ENCODE assay signal across 8 cellular contexts in the genomic region with DNA sequence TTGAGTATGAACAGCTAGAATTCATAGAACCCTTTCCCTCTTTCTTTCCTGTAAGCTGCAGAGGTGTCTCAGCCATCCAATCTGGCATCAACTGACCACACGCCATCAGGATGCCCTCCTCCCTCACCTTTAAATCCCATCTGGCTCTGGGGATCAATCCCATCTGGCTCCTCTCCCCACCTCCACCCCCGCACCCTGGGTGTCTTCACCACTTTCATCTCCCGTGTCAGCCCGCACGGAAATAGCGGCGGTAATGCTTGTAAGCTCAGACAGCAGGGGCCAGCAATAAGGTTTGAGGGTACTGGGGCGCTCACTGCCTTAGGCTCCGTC. TPM values are rescaled to one million over a fixed set of nuclear protein-coding genes. Genes with fewer than 3 reads are reported as not detected.
DNase-seq lines count a peak whose midpoint lies in the region; ATAC-seq, FAIRE-seq and TF ChIP-seq lines count a peak whose summit lies in the region.

No MANE protein-coding gene starts in this region.

- H3K27ac Mint-ChIP-seq in naive B cell, result peak overlapping the region; percentile 74 to 97 (median 88)

- H3K4me3 Mint-ChIP-seq in naive B cell, result peak overlapping the region; percentile 78 to 95 (median 90)

- H3K4me3 ChIP-seq in bronchial epithelial cell (ENCODE audit: low read depth, low read length), result peak overlapping the region; percentile 93

- FAIRE-seq in bronchial epithelial cell (lab: Jason Lieb, UNC), result no peak

- no peak for ATAC-seq in naive B cell (ENCODE audit: low read depth in 2 of 2)
- ATAC-seq in GM18498 (IDR thresholded peaks at IDR 0.05; ENCODE audit: unreplicated experiment), result no peak

- H3K27me3 ChIP-seq in bronchial epithelial cell (ENCODE audit: control insufficient read depth, insufficient read depth, low read length), result no peaks in the 10 kb centered on the region

- no peaks in the 10 kb centered on the region for H3K27me3 Mint-ChIP-seq in naive B cell

- no peaks in the 10 kb centered on the region for H3K9me3 Mint-ChIP-seq in naive B cell

- no peak for TF ChIP-seq CTCF in bronchial epithelial cell (IDR thresholded peaks at IDR 0.05; ENCODE audit: insufficient read depth, low read length, severe bottlenecking)

- H3K36me3 Mint-ChIP-seq in naive B cell, result peaks cover 0 to 7% of the 10 kb centered on the region in 2 donors

- peaks cover 23% of the 10 kb centered on the region for H3K36me3 ChIP-seq in bronchial epithelial cell (ENCODE audit: control insufficient read depth, insufficient read depth, low read length)

- peaks cover 58 to 66% (median 66%) of the 10 kb centered on the region in 3 donors for H3K4me1 Mint-ChIP-seq in naive B cell

- DNase-seq in COLO668 (lab: John Stamatoyannopoulos, UW; ENCODE audit: unreplicated experiment) (peak; percentile 63), NCI-H524 treated with DMSO at 0.1 percent for 48 hours (lab: John Stamatoyannopoulos, UW) (peak; percentile 7), bronchial epithelial cell (ENCODE audit: low read depth) (no peak), naive B cell (no peak), globus pallidus (ENCODE audit: low spot score) (no peak), dedifferentiated amniotic fluid mesenchymal stem cell (ENCODE audit: extremely low spot score) (no peak), NCI-H2227 treated with DMSO at 0.1 percent for 48 hours (lab: John Stamatoyannopoulos, UW) (no peak)

RNA-seq across cellular contexts. Expression of gene TUBA4B, which starts 0.5 kb away (rescaled TPM):
- total RNA-seq in bronchial epithelial cell, result not detected in 2 replicates
- polyA plus RNA-seq in naive B cell (ENCODE audit: low read depth in 6 of 6), result not detected

RNA-seq across cellular contexts. Expression of gene TUBA4A, which starts 1.2 kb away (rescaled TPM):
- 47.9 and 68.7 TPM in 2 replicates for total RNA-seq in bronchial epithelial cell
- 100 to 1,000 TPM; 129 to 165 (median 149) TPM for polyA plus RNA-seq in naive B cell (ENCODE audit: low read depth in 6 of 6)

RNA-seq across cellular contexts. Expression of gene STK16, which starts 7.3 kb away (rescaled TPM):
- 48.3 and 50.8 TPM in 2 replicates for total RNA-seq in bronchial epithelial cell
- polyA plus RNA-seq in naive B cell (ENCODE audit: low read depth in 6 of 6), result 10 to 100 TPM; 14.7 to 28.3 (median 21.9) TPM

RNA-seq across cellular contexts. Expression of gene GLB1L, which starts 7.3 kb away (rescaled TPM):
- total RNA-seq in bronchial epithelial cell, result 3.7 and 4.7 TPM in 2 replicates
- 1 to 10 TPM in 2 of 6 donors, under 1 TPM in 3, not detected in 1; 0.24 to 1.5 (median 1.00) TPM for polyA plus RNA-seq in naive B cell (ENCODE audit: low read depth in 6 of 6)

RNA-seq across cellular contexts. Expression of gene ANKZF1, which starts 22.9 kb away (rescaled TPM):
- 46.3 and 48.9 TPM in 2 replicates for total RNA-seq in bronchial epithelial cell
- 10 to 100 TPM; 22.4 to 45.5 (median 25.4) TPM for polyA plus RNA-seq in naive B cell (ENCODE audit: low read depth in 6 of 6)

Comparison
In these comparisons a context has a peak if more than half of its experiments do, and no peak if none do; other contexts are left out.
1. DNase-seq: peak in COLO668 (single experiment) and NCI-H524 treated with DMSO at 0.1 percent for 48 hours (single experiment); none in bronchial epithelial cell (single experiment), naive B cell (single experiment), globus pallidus (single experiment), dedifferentiated amniotic fluid mesenchymal stem cell (single experiment) and NCI-H2227 treated with DMSO at 0.1 percent for 48 hours (single experiment).